In the genomic region with DNA sequence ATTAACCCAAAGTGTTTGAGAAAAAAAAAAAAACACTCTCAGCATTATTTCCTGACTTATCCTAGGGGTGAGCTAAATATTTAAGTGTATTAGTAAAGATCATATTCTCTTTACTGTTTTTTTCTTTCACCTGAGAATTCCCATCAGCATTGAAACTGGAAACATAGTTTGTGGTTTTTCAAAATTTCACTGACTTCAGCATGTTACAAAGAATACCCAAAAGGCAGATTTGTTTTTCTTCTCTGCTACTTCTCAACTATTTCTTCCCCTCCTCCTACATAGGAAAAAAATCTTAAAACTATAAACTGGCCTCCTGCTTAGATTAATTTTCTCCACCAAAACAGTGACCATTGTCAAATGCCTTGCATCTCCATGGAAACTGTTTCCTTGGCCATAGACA, we compare ENCODE assay signal across 27 cellular contexts.
DNase-seq lines count a peak whose midpoint lies in the region; ATAC-seq, FAIRE-seq and TF ChIP-seq lines count a peak whose summit lies in the region.
"Had no signal": no experiment of that assay in that cellular context is flagged by ENCODE, and none has a peak within 500 bp of the region (broad histone marks: within the 10 kb centered on the region; RNA-seq: fewer than 3 reads in every experiment).

No MANE protein-coding gene starts in this region.

- intact Hi-C loops in K562 (cut with micrococcal nuclease) (no loop called here), head of caudate nucleus (cut with DNase I) (no loop called here)

- no TSS peak for BruUV-seq in K562 (replicated peaks; lab: Mats Ljungman, UMichigan)

- TF ChIP-seq RAD21 in K562 (CRISPR knock-in tag; conservative IDR thresholded peaks at IDR 0.05 in 1 of 2, IDR thresholded peaks at IDR 0.05 in 1 of 2) (no peak), neural cell (conservative IDR thresholded peaks at IDR 0.05) (no peak)

- H3K9me2 ChIP-seq in neural cell (ENCODE audit: insufficient read depth, low read length): no peaks in the 10 kb centered on the region

- CTCF ChIA-PET in K562 (lab: Yijun Ruan, JAX; ENCODE audit: low intra/inter-chr PET ratio): no interaction called here

- no peaks in the 10 kb centered on the region for H3K36me3 ChIP-seq in K562 (ENCODE audit: control insufficient read depth, insufficient read depth, low read length)
- H3K36me3 ChIP-seq in neural cell (ENCODE audit: insufficient read depth, low read length): no peaks in the 10 kb centered on the region
- H3K36me3 ChIP-seq: BE2C, SJCRH30 had no signal

- TF ChIP-seq EP300 in K562 (IDR thresholded peaks at IDR 0.05; ENCODE audit: low read length) (no peak), neural cell (conservative IDR thresholded peaks at IDR 0.05; ENCODE audit: poor library complexity, severe bottlenecking) (no peak)

- TF ChIP-seq POLR2A in K562 (conservative IDR thresholded peaks at IDR 0.05): no peak

- peak; percentile 42 for DNase-seq in NCI-H2227 (lab: John Stamatoyannopoulos, UW; ENCODE audit: unreplicated experiment)
- DNase-seq in NCI-H2227 treated with DMSO at 0.1 percent for 48 hours (lab: John Stamatoyannopoulos, UW): no peak
- DNase-seq in K562 (ENCODE audit: extremely low read depth in 1 of 4, low spot score in 3 of 4): no peak
- no peak for DNase-seq in NCI-H128 (lab: John Stamatoyannopoulos, UW; ENCODE audit: unreplicated experiment)
- DNase-seq in head of caudate nucleus: no peak
- DNase-seq: 8988T; ACHN; BE2C; CD8-positive, alpha-beta memory T cell; DMS 273 treated with DMSO at 0.1 percent for 48 hours; DMS79; EL; GF-D8; NCI-H1105 treated with DMSO at 0.1 percent for 48 hours; NCI-H2029; NCI-H345; NCI-H510A treated with DMSO at 0.1 percent for 48 hours; NCI-H774; NK-92 treated with Interleukin-12 subunit alpha and Interleukin-12 subunit beta, amount 100 ng/mL, for 24 hours; PC-9; SJCRH30 had no signal

- H3K4me3 ChIP-seq in K562 (no peak overlapping the region), neural cell (ENCODE audit: low read length) (no peak overlapping the region)
- H3K4me3 ChIP-seq: PC-9, SJCRH30 had no signal

- no peaks in the 10 kb centered on the region for H3K9me3 ChIP-seq in K562 (replicated peaks; ENCODE audit: control insufficient read depth, insufficient read depth, low read depth, low read length)
- no peaks in the 10 kb centered on the region for H3K9me3 ChIP-seq in neural cell (ENCODE audit: low read length)
- H3K9me3 ChIP-seq: BE2C, SJCRH30 had no signal

- H3K4me2 ChIP-seq in K562 (ENCODE audit: insufficient read depth, low read length) (no peak overlapping the region), neural cell (ENCODE audit: low read length) (no peak overlapping the region)
- H3K4me2 ChIP-seq: PC-9 had no signal

- no peak for FAIRE-seq in K562 (lab: Jason Lieb, UNC)
- FAIRE-seq: GM12891, H1, HepG2 had no signal

- H3K9ac ChIP-seq in K562 (ENCODE audit: insufficient read depth in 1 of 2, low read depth in 2 of 2, low read length in 2 of 2) (no peak overlapping the region), neural cell (ENCODE audit: low read length) (no peak overlapping the region)

- no peaks in the 10 kb centered on the region for H3K9me1 ChIP-seq in K562 (ENCODE audit: control insufficient read depth, insufficient read depth, low read length)

- no peak for ATAC-seq in K562
- ATAC-seq in HG03378 (IDR thresholded peaks at IDR 0.05; ENCODE audit: unreplicated experiment): no peak
- ATAC-seq: HepG2, Right ventricle myocardium inferior had no signal

- no peaks in the 10 kb centered on the region; a peak in 1 of 5 replicates for H3K4me1 ChIP-seq in K562 (replicated peaks in 1 of 2; ENCODE audit: control insufficient read depth in 2 of 2, insufficient read depth in 2 of 2, low read length in 2 of 2)
- H3K4me1 ChIP-seq: BE2C, SJCRH30 had no signal

- H4K20me1 ChIP-seq in K562 (replicated peaks; ENCODE audit: control insufficient read depth, insufficient read depth, low read length) (no peaks in the 10 kb centered on the region), neural cell (ENCODE audit: insufficient read depth) (no peaks in the 10 kb centered on the region)

- in situ Hi-C loops in K562 (cut with MboI): no loop called here

- no peak overlapping the region for H3K27ac ChIP-seq in K562 (ENCODE audit: extremely low read depth, low read depth, low read length)
- peak overlapping the region; percentile 35 for H3K27ac ChIP-seq in neural cell (ENCODE audit: low read length)
- H3K27ac ChIP-seq: PC-9, SJCRH30 had no signal

- H2AFZ ChIP-seq in K562 (ENCODE audit: low read depth, low read length) (no peak overlapping the region), neural cell (ENCODE audit: low read depth, low read length) (no peak overlapping the region)

- TF ChIP-seq CTCF in K562 (IDR thresholded peaks at IDR 0.05 in 2 of 3, conservative IDR thresholded peaks at IDR 0.05 in 1 of 3; ENCODE audit: insufficient read depth in 2 of 3, low read depth in 1 of 3, low read length in 3 of 3) (no peak), neural cell (IDR thresholded peaks at IDR 0.05; ENCODE audit: poor library complexity, severe bottlenecking) (no peak)

- POLR2A ChIA-PET in K562 (lab: Yijun Ruan, JAX): interaction anchor here (0.6 kb wide), 1 partner anchor 550 kb away, joined by 3 read pairs; no protein-coding TSS in a partner anchor

- H3F3A ChIP-seq in neural cell (ENCODE audit: insufficient read depth, low read length, poor library complexity, severe bottlenecking): no peaks in the 10 kb centered on the region

- no peaks in the 10 kb centered on the region for H3K27me3 ChIP-seq in K562 (ENCODE audit: control insufficient read depth in 2 of 2, insufficient read depth in 2 of 2, low read length in 2 of 2)
- no peaks in the 10 kb centered on the region for H3K27me3 ChIP-seq in neural cell (ENCODE audit: insufficient read depth, low read depth, low read length)
- H3K27me3 ChIP-seq: BE2C, SJCRH30 had no signal

- H3K79me2 ChIP-seq in K562 (ENCODE audit: control insufficient read depth, insufficient read depth, low read length) (no peaks in the 10 kb centered on the region), neural cell (replicated peaks; ENCODE audit: insufficient read depth, low read length) (no peaks in the 10 kb centered on the region)

TF ChIP-seq in K562, 482 proteins besides CTCF, POLR2A, EP300 and RAD21:
- TF ChIP-seq BCOR (IDR thresholded peaks at IDR 0.05) (no peak), ZNF316 (IDR thresholded peaks at IDR 0.05) (0 out of 2 replicates have a peak, but pooled peaks have one; percentile 25), LEF1 (IDR thresholded peaks at IDR 0.05) (no peak)
TF ChIP-seq in K562: peak in this region for 1.

TF ChIP-seq in neural cell, 6 proteins besides CTCF, POLR2A, EP300 and RAD21:
- no peak for TF ChIP-seq TAF1 (IDR thresholded peaks at IDR 0.05; ENCODE audit: low read depth)
- no peak for TF ChIP-seq EZH2 (IDR thresholded peaks at IDR 0.05; ENCODE audit: borderline replicate concordance, insufficient read depth, low read length, poor library complexity, severe bottlenecking)
- no peak for TF ChIP-seq POLR2AphosphoS5 (IDR thresholded peaks at IDR 0.05)
- TF ChIP-seq SMC3 (conservative IDR thresholded peaks at IDR 0.05; ENCODE audit: poor library complexity): no peak
- TF ChIP-seq, protein P1, sequence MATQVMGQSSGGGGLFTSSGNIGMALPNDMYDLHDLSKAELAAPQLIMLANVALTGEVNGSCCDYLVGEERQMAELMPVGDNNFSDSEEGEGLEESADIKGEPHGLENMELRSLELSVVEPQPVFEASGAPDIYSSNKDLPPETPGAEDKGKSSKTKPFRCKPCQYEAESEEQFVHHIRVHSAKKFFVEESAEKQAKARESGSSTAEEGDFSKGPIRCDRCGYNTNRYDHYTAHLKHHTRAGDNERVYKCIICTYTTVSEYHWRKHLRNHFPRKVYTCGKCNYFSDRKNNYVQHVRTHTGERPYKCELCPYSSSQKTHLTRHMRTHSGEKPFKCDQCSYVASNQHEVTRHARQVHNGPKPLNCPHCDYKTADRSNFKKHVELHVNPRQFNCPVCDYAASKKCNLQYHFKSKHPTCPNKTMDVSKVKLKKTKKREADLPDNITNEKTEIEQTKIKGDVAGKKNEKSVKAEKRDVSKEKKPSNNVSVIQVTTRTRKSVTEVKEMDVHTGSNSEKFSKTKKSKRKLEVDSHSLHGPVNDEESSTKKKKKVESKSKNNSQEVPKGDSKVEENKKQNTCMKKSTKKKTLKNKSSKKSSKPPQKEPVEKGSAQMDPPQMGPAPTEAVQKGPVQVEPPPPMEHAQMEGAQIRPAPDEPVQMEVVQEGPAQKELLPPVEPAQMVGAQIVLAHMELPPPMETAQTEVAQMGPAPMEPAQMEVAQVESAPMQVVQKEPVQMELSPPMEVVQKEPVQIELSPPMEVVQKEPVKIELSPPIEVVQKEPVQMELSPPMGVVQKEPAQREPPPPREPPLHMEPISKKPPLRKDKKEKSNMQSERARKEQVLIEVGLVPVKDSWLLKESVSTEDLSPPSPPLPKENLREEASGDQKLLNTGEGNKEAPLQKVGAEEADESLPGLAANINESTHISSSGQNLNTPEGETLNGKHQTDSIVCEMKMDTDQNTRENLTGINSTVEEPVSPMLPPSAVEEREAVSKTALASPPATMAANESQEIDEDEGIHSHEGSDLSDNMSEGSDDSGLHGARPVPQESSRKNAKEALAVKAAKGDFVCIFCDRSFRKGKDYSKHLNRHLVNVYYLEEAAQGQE (IDR thresholded peaks at IDR 0.05; ENCODE audit: borderline replicate concordance): no peak
- no peak for TF ChIP-seq MXI1 (conservative IDR thresholded peaks at IDR 0.05; ENCODE audit: poor library complexity, severe bottlenecking)
